In genomic region chr2:46554381-46554780, GRCh38 we compare ENCODE assay signal across 12 cellular contexts. TPM values are rescaled to one million over a fixed set of nuclear protein-coding genes. Genes with fewer than 3 reads are reported as not detected.
DNase-seq lines count a peak whose midpoint lies in the region; ATAC-seq, FAIRE-seq and TF ChIP-seq lines count a peak whose summit lies in the region.
"Had no signal": no experiment of that assay in that cellular context is flagged by ENCODE, and none has a peak within 500 bp of the region (broad histone marks: within the 10 kb centered on the region; RNA-seq: fewer than 3 reads in every experiment).

No MANE protein-coding gene starts in this region.

- ATAC-seq in heart left ventricle: peak; percentile 84 to 95 (median 92)
- ATAC-seq in omental fat pad (ENCODE audit: low FRiP score): peak; percentile 67
- ATAC-seq in upper lobe of right lung: peak; percentile 61
- ATAC-seq: activated CD4-positive, CD25-positive, alpha-beta regulatory T cell treated with anti-CD3 and anti-CD28 coated beads, Interleukin-2, amount 50 U/mL, for 24 hours; left colon had no signal

- H3K36me3 ChIP-seq in heart left ventricle: peaks cover 0 to 45% (median 12%) of the 10 kb centered on the region in 9 donors
- peaks cover 13% of the 10 kb centered on the region for H3K36me3 ChIP-seq in upper lobe of right lung
- H3K36me3 ChIP-seq in small intestine (ENCODE audit: control insufficient read depth in 2 of 2, insufficient read depth in 2 of 2, low read length in 2 of 2): no peaks in the 10 kb centered on the region

- WGBS in heart left ventricle, 4 donors: 35 to 51% (median 43%) methylated on average over 8 of the region's 8 CpGs
- 86 to 94% (median 93%) methylated on average over 7 to 8 of the region's 8 CpGs for WGBS in small intestine, 3 donors

- peaks cover 7 to 94% (median 78%) of the 10 kb centered on the region in 12 donors for H3K4me1 ChIP-seq in heart left ventricle
- H3K4me1 ChIP-seq in upper lobe of right lung: peaks cover 23% of the 10 kb centered on the region
- H3K4me1 ChIP-seq in small intestine (ENCODE audit: control insufficient read depth in 2 of 2, insufficient read depth in 1 of 2, low read depth in 1 of 2, low read length in 1 of 2): no peaks in the 10 kb centered on the region

- H3K4me3 ChIP-seq in heart left ventricle (no peak overlapping the region), upper lobe of right lung (no peak overlapping the region), small intestine (ENCODE audit: low read depth in 1 of 2, low read length in 2 of 2) (no peak overlapping the region)
- H3K4me3 ChIP-seq: hepatocyte had no signal

- H3K9me3 ChIP-seq in heart left ventricle (peaks cover 0 to 17% (median 4%) of the 10 kb centered on the region in 12 donors), upper lobe of right lung (no peaks in the 10 kb centered on the region), small intestine (ENCODE audit: control insufficient read depth, low read depth) (no peaks in the 10 kb centered on the region)

- TF ChIP-seq CTCF in heart left ventricle (IDR thresholded peaks at IDR 0.05) (no peak), omental fat pad (IDR thresholded peaks at IDR 0.05) (no peak), upper lobe of right lung (IDR thresholded peaks at IDR 0.05) (no peak)

- DNase-seq in caudate nucleus (lab: John Stamatoyannopoulos, UW) (peak in 2 of 61 donors; percentile 37 to 51), heart left ventricle (peak in 4 of 5 donors; percentile 65 to 78 (median 67)), omental fat pad (ENCODE audit: low spot score) (no peak), upper lobe of right lung (no peak), DMS114 treated with DMSO at 0.1 percent for 48 hours (lab: John Stamatoyannopoulos, UW; ENCODE audit: unreplicated experiment) (no peak), small intestine (no peak), GM12891 (ENCODE audit: insufficient read length, low spot score) (no peak)
- DNase-seq: left colon, NCI-H187 treated with DMSO at 0.1 percent for 48 hours, NCI-H69 had no signal

- H3K27ac ChIP-seq in caudate nucleus (ENCODE audit: low read depth, low read length): peak overlapping the region; percentile 52
- H3K27ac ChIP-seq in heart left ventricle: peak overlapping the region; percentile 71 to 100 (median 78)
- H3K27ac ChIP-seq in upper lobe of right lung: no peak overlapping the region
- peak overlapping the region in 1 of 2 donors; percentile 27 for H3K27ac ChIP-seq in small intestine (ENCODE audit: low read depth in 1 of 2, low read length in 1 of 2)
- H3K27ac ChIP-seq: hepatocyte had no signal

- TF ChIP-seq POLR2A in heart left ventricle (IDR thresholded peaks at IDR 0.05) (no peak), GM12891 (IDR thresholded peaks at IDR 0.05; ENCODE audit: low read depth, low read length) (no peak)

- intact Hi-C loops in heart left ventricle (cut with DNase I) (no loop called here), upper lobe of right lung (cut with DNase I) (no loop called here)

- FAIRE-seq in small intestine (lab: Jason Lieb, UNC) (no peak), GM12891 (lab: Jason Lieb, UNC) (no peak)

- H3K27me3 ChIP-seq in heart left ventricle (no peaks in the 10 kb centered on the region), upper lobe of right lung (no peaks in the 10 kb centered on the region), small intestine (ENCODE audit: control insufficient read depth in 2 of 2, insufficient read depth in 2 of 2, low read length in 2 of 2) (no peaks in the 10 kb centered on the region)
- H3K27me3 ChIP-seq: hepatocyte had no signal

TF ChIP-seq in GM12891, 5 proteins besides CTCF, POLR2A, EP300 and RAD21:
- TF ChIP-seq POLR2AphosphoS5 (IDR thresholded peaks at IDR 0.05; ENCODE audit: low read depth, low read length) (no peak), SPI1 (IDR thresholded peaks at IDR 0.05; ENCODE audit: low read depth, low read length) (no peak), PAX5 (IDR thresholded peaks at IDR 0.05; ENCODE audit: insufficient read depth, low read length, severe bottlenecking) (no peak), TAF1 (IDR thresholded peaks at IDR 0.05; ENCODE audit: low read depth, low read length) (no peak), POU2F2 (IDR thresholded peaks at IDR 0.05; ENCODE audit: low read depth, low read length) (no peak)

RNA-seq across cellular contexts. Expression of gene ATP6V1E2, which starts 12.0 kb away (rescaled TPM):
- total RNA-seq in heart left ventricle: 1 to 10 TPM; 2.5 to 7.6 (median 6.2) TPM
- polyA plus RNA-seq in heart left ventricle: 1 to 10 TPM; 2.4 to 3.3 TPM
- 1 to 10 TPM; 4.2 to 5.7 (median 5.3) TPM for total RNA-seq in omental fat pad
- 10.7 TPM for total RNA-seq in upper lobe of right lung
- 1 to 10 TPM in 1 of 3 donors, under 1 TPM in 1, not detected in 1; 0.54 to 4.1 TPM for polyA plus RNA-seq in small intestine
- 4.9 TPM for polyA plus RNA-seq in GM12891 (2012; ENCODE audit: low read depth, missing spikeins)

RNA-seq across cellular contexts. Expression of gene RHOQ, which starts 12.1 kb away (rescaled TPM):
- total RNA-seq in heart left ventricle (100 to 1,000 TPM; 239 to 493 (median 385) TPM), omental fat pad (100 to 1,000 TPM; 154 to 310 (median 195) TPM), upper lobe of right lung (92.9 TPM)
- polyA plus RNA-seq in heart left ventricle (100 to 1,000 TPM; 202 to 217 TPM), small intestine (10 to 100 TPM in 2 of 3 donors, 1 to 10 TPM in 1; 1.6 to 23.7 (median 11.6) TPM)
- 12.6 TPM for polyA plus RNA-seq in GM12891 (2012; ENCODE audit: low read depth, missing spikeins)

Comparison
In these comparisons a context has a peak if more than half of its experiments do, and no peak if none do; other contexts are left out.
1. DNase-seq: peak in heart left ventricle (4 of 5); none in omental fat pad (single experiment), upper lobe of right lung (single experiment), DMS114 treated with DMSO at 0.1 percent for 48 hours (single experiment), small intestine (single experiment) and GM12891 (single experiment).
2. Peak in every context shown above with its lines, with median percentiles within 50 percentile points of each other: ATAC-seq.